ENCODE assay signal across 15 cellular contexts in genomic region chr15:43522247-43522646, GRCh38. TPM values are rescaled to one million over a fixed set of nuclear protein-coding genes. Genes with fewer than 3 reads are reported as not detected.
DNase-seq lines count a peak whose midpoint lies in the region; ATAC-seq and TF ChIP-seq lines count a peak whose summit lies in the region.
"Had no signal": no experiment of that assay in that cellular context is flagged by ENCODE, and none has a peak within 500 bp of the region (broad histone marks: within the 10 kb centered on the region; RNA-seq: fewer than 3 reads in every experiment).

No MANE protein-coding gene starts in this region.

- H3K27ac ChIP-seq in DND-41 (ENCODE audit: low read length) (0 out of 2 replicates have a peak overlapping the region, but pooled peaks have one; percentile 22), substantia nigra (ENCODE audit: low read depth, low read length, poor library complexity, severe bottlenecking) (peak overlapping the region; percentile 24)
- no peak overlapping the region for H3K27ac ChIP-seq in CD8-positive, alpha-beta T cell (ENCODE audit: low read depth, low read length)
- H3K27ac ChIP-seq: 22Rv1 had no signal

- intact Hi-C loops in CD8-positive, alpha-beta T cell (cut with DNase I, micrococcal nuclease) = no loop called here

- no peaks in the 10 kb centered on the region for H3K27me3 Mint-ChIP-seq in chondrocyte (ENCODE audit: low read depth)
- H3K27me3 Mint-ChIP-seq in CD8-positive, alpha-beta T cell (ENCODE audit: low read depth) = peaks cover 10% of the 10 kb centered on the region
- H3K27me3 Mint-ChIP-seq in activated CD4-positive, alpha-beta memory T cell treated with anti-CD3 and anti-CD28 coated beads, Interleukin-2, amount 10 ng/mL, durations not matched to agents 7 days and 5 days = peaks cover 15% of the 10 kb centered on the region

- no peak overlapping the region for H3K27ac Mint-ChIP-seq in chondrocyte (ENCODE audit: unreplicated experiment)
- no peak overlapping the region for H3K27ac Mint-ChIP-seq in CD8-positive, alpha-beta T cell
- H3K27ac Mint-ChIP-seq in activated CD4-positive, alpha-beta memory T cell treated with anti-CD3 and anti-CD28 coated beads, Interleukin-2, amount 10 ng/mL, durations not matched to agents 7 days and 5 days = no peak overlapping the region
- H3K27ac Mint-ChIP-seq: CD14-positive monocyte, HFFc6 had no signal

- H2AFZ ChIP-seq in DND-41 (ENCODE audit: low read depth, low read length) = no peak overlapping the region

- H3K36me3 ChIP-seq in DND-41 (ENCODE audit: insufficient read depth, low read length) = peaks cover 74% of the 10 kb centered on the region
- no peaks in the 10 kb centered on the region for H3K36me3 ChIP-seq in CD8-positive, alpha-beta T cell (ENCODE audit: insufficient read depth, low read length)

- H3K36me3 Mint-ChIP-seq in chondrocyte (ENCODE audit: low read depth) = peaks cover 55% of the 10 kb centered on the region
- no peaks in the 10 kb centered on the region for H3K36me3 Mint-ChIP-seq in CD8-positive, alpha-beta T cell
- peaks cover 8% of the 10 kb centered on the region for H3K36me3 Mint-ChIP-seq in activated CD4-positive, alpha-beta memory T cell treated with anti-CD3 and anti-CD28 coated beads, Interleukin-2, amount 10 ng/mL, durations not matched to agents 7 days and 5 days (ENCODE audit: low read depth)
- H3K36me3 Mint-ChIP-seq: CD14-positive monocyte had no signal

- DNase-seq in DND-41 (no peak), chondrocyte (ENCODE audit: low spot score) (peak; percentile 46), mesenteric fat pad (ENCODE audit: low spot score) (peak; percentile 59), substantia nigra (lab: John Stamatoyannopoulos, UW) (no peak), NCI-H446 treated with DMSO at 0.1 percent for 48 hours (lab: John Stamatoyannopoulos, UW) (no peak)
- DNase-seq in CD8-positive, alpha-beta T cell = no peak
- no peak for DNase-seq in activated CD4-positive, alpha-beta memory T cell treated with anti-CD3 and anti-CD28 coated beads, Interleukin-2, amount 10 ng/mL, durations not matched to agents 7 days and 5 days
- DNase-seq: Caco-2; CD8-positive, alpha-beta memory T cell; DMS53; HCEC 1CT; HFFc6 had no signal

- POLR2A ChIA-PET in CD8-positive, alpha-beta T cell (lab: Charles Lee) = interaction anchor here (1.0 kb wide), 1 partner anchor 11 kb away, joined by 3 read pairs; no protein-coding TSS in a partner anchor
- POLR2A ChIA-PET in activated CD4-positive, alpha-beta memory T cell treated with anti-CD3 and anti-CD28 coated beads, Interleukin-2, amount 10 ng/mL, durations not matched to agents 7 days and 5 days (lab: Charles Lee) = interaction anchor here (2.4 kb wide), 1 partner anchor 11 kb away, joined by 7 read pairs; no protein-coding TSS in a partner anchor

- peaks cover 62% of the 10 kb centered on the region; the same call in 1 of the 2 replicates for H4K20me1 ChIP-seq in DND-41 (ENCODE audit: insufficient read depth, low read length)

- H3K4me1 ChIP-seq in DND-41 (ENCODE audit: insufficient read depth, low read length) = peaks cover 21% of the 10 kb centered on the region
- peaks cover 15% of the 10 kb centered on the region for H3K4me1 ChIP-seq in CD8-positive, alpha-beta T cell (ENCODE audit: insufficient read depth, low read length)

- H3K4me3 ChIP-seq in DND-41 (ENCODE audit: low read depth in 1 of 2, low read length in 2 of 2) = no peak overlapping the region
- no peak overlapping the region for H3K4me3 ChIP-seq in CD8-positive, alpha-beta T cell (ENCODE audit: low read depth, low read length)

- no peak overlapping the region for H3K9ac ChIP-seq in DND-41 (ENCODE audit: low read depth, low read length)

- H3K9me3 Mint-ChIP-seq in chondrocyte (ENCODE audit: low read depth) = no peaks in the 10 kb centered on the region
- no peaks in the 10 kb centered on the region for H3K9me3 Mint-ChIP-seq in CD8-positive, alpha-beta T cell
- H3K9me3 Mint-ChIP-seq in activated CD4-positive, alpha-beta memory T cell treated with anti-CD3 and anti-CD28 coated beads, Interleukin-2, amount 10 ng/mL, durations not matched to agents 7 days and 5 days = no peaks in the 10 kb centered on the region
- H3K9me3 Mint-ChIP-seq: CD8-positive, alpha-beta memory T cell; HFFc6 had no signal

- CTCF ChIA-PET in CD8-positive, alpha-beta T cell (lab: Charles Lee) = no interaction called here
- CTCF ChIA-PET in activated CD4-positive, alpha-beta memory T cell treated with anti-CD3 and anti-CD28 coated beads, Interleukin-2, amount 10 ng/mL, durations not matched to agents 7 days and 5 days (lab: Charles Lee) = interaction anchor here (1.5 to 2.7 kb wide), 2 partner anchors 8 to 11 kb away, joined by 5 to 10 read pairs; no protein-coding TSS in a partner anchor

- no peak overlapping the region for H3K4me2 ChIP-seq in DND-41 (ENCODE audit: insufficient read depth, low read length)

- ATAC-seq in DND-41 (ENCODE audit: insufficient read depth, low read depth) = no peak
- no peak for ATAC-seq in CD8-positive, alpha-beta T cell
- ATAC-seq: HepG2 had no signal

- H3K27me3 ChIP-seq in DND-41 (ENCODE audit: insufficient read depth, low read length, poor library complexity) = no peaks in the 10 kb centered on the region
- no peaks in the 10 kb centered on the region for H3K27me3 ChIP-seq in CD8-positive, alpha-beta T cell (ENCODE audit: insufficient read depth, low read length)

- H3K79me2 ChIP-seq in DND-41 (ENCODE audit: insufficient read depth, low read length) = peaks cover 62% of the 10 kb centered on the region

- TF ChIP-seq CTCF in DND-41 (IDR thresholded peaks at IDR 0.05; ENCODE audit: borderline replicate concordance, extremely low read depth, low read length, poor library complexity, severe bottlenecking) (no peak), chondrocyte (IDR thresholded peaks at IDR 0.05) (no peak)
- TF ChIP-seq CTCF in CD8-positive, alpha-beta T cell (IDR thresholded peaks at IDR 0.05) = no peak

- peaks cover 17% of the 10 kb centered on the region for H3K4me1 Mint-ChIP-seq in chondrocyte (ENCODE audit: low read depth)
- peaks cover 26% of the 10 kb centered on the region for H3K4me1 Mint-ChIP-seq in CD8-positive, alpha-beta T cell (ENCODE audit: low read depth)
- H3K4me1 Mint-ChIP-seq in activated CD4-positive, alpha-beta memory T cell treated with anti-CD3 and anti-CD28 coated beads, Interleukin-2, amount 10 ng/mL, durations not matched to agents 7 days and 5 days = peaks cover 33% of the 10 kb centered on the region

- no peaks in the 10 kb centered on the region for H3K9me3 ChIP-seq in DND-41 (ENCODE audit: insufficient read depth, low read length, severe bottlenecking)
- H3K9me3 ChIP-seq in CD8-positive, alpha-beta T cell (ENCODE audit: low read length) = no peaks in the 10 kb centered on the region
- H3K9me3 ChIP-seq: Caco-2 had no signal

- H3K4me3 Mint-ChIP-seq in chondrocyte (ENCODE audit: unreplicated experiment) = no peak overlapping the region
- H3K4me3 Mint-ChIP-seq in CD8-positive, alpha-beta T cell = no peak overlapping the region
- no peak overlapping the region for H3K4me3 Mint-ChIP-seq in activated CD4-positive, alpha-beta memory T cell treated with anti-CD3 and anti-CD28 coated beads, Interleukin-2, amount 10 ng/mL, durations not matched to agents 7 days and 5 days
- H3K4me3 Mint-ChIP-seq: CD14-positive monocyte; CD8-positive, alpha-beta memory T cell; HFFc6 had no signal

RNA-seq across cellular contexts. Expression of gene MAP1A, which starts 4.8 kb away (rescaled TPM):
- total RNA-seq in chondrocyte = 95.3 to 99.9 TPM (median 96.3 TPM) in 3 replicates
- 13.8 TPM for total RNA-seq in mesenteric fat pad
- under 1 TPM; 0.75 to 0.92 TPM for total RNA-seq in CD8-positive, alpha-beta T cell
- total RNA-seq in activated CD4-positive, alpha-beta memory T cell treated with anti-CD3 and anti-CD28 coated beads, Interleukin-2, amount 10 ng/mL, durations not matched to agents 7 days and 5 days = 1 to 10 TPM; 8.7 to 9.3 TPM

RNA-seq across cellular contexts. Expression of gene TP53BP1, which starts 29.3 kb away (rescaled TPM):
- total RNA-seq in chondrocyte (44.8 to 71.1 TPM (median 45.6 TPM) in 3 replicates), mesenteric fat pad (44.8 TPM)
- 10 to 100 TPM; 54.6 to 59.7 TPM for total RNA-seq in CD8-positive, alpha-beta T cell
- 10 to 100 TPM; 26.6 to 28.1 TPM for total RNA-seq in activated CD4-positive, alpha-beta memory T cell treated with anti-CD3 and anti-CD28 coated beads, Interleukin-2, amount 10 ng/mL, durations not matched to agents 7 days and 5 days

Comparison
In these comparisons a context has a peak if more than half of its experiments do, and no peak if none do; other contexts are left out.
1. DNase-seq: peak in chondrocyte (single experiment) and mesenteric fat pad (single experiment); none in DND-41 (single experiment), substantia nigra (0 of 49), NCI-H446 treated with DMSO at 0.1 percent for 48 hours (single experiment), CD8-positive, alpha-beta T cell (0 of 7) and activated CD4-positive, alpha-beta memory T cell treated with anti-CD3 and anti-CD28 coated beads, Interleukin-2, amount 10 ng/mL, durations not matched to agents 7 days and 5 days (single experiment).